ENCODE assay signal across 8 cellular contexts in the genomic region with DNA sequence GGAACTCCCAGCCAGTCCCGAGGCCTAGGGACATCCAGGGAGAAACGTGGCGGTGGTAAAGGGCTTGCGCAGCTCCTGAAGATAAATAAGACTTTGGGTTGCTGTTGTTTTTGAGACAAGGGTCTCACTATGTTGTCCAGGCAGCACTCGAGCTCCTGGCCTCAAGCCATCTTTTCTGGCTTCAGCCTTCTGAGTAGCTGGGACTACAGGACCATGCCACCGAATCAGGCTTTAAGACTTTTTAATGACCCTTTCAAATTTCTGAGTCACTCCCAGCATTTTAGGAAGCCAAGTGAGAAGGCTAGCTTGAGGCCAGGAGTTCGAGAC. TPM values are rescaled to one million over a fixed set of nuclear protein-coding genes. Genes with fewer than 3 reads are reported as not detected.
DNase-seq lines count a peak whose midpoint lies in the region; ATAC-seq and TF ChIP-seq lines count a peak whose summit lies in the region.

No MANE protein-coding gene starts in this region.

- H3K27me3 ChIP-seq in esophagus muscularis mucosa, result no peaks in the 10 kb centered on the region

- WGBS in esophagus muscularis mucosa, result 47% methylated on average over 7 of the region's 7 CpGs

- TF ChIP-seq CTCF in esophagus muscularis mucosa (IDR thresholded peaks at IDR 0.05), result no peak
- no peak for TF ChIP-seq CTCF in GM13977 (IDR thresholded peaks at IDR 0.05; ENCODE audit: extremely low read depth, insufficient read depth, missing control alignments)

- intact Hi-C loops in esophagus muscularis mucosa (cut with DNase I), result loop anchor here (10.0 kb wide), 1 partner anchor 64 kb away; a partner anchor contains a TSS
- intact Hi-C loops in posterior vena cava (cut with DNase I), result loop anchor here in 1 of 2 donors (1.0 kb wide), 1 partner anchor 30 kb away; no protein-coding TSS in a partner anchor

- TF ChIP-seq EP300 in esophagus muscularis mucosa (IDR thresholded peaks at IDR 0.05), result no peak

- peak overlapping the region; percentile 80 to 97 (median 89) for H3K4me3 ChIP-seq in esophagus muscularis mucosa

- DNase-seq in Daoy (ENCODE audit: low read depth) (peak; percentile 19), RKO (ENCODE audit: low spot score) (peak; percentile 62), esophagus muscularis mucosa (ENCODE audit: extremely low spot score) (no peak), pons (ENCODE audit: low spot score) (peak; percentile 48), posterior vena cava (ENCODE audit: low spot score) (no peak), cortex of kidney (lab: John Stamatoyannopoulos, UW) (no peak), GM13977 (ENCODE audit: low spot score) (no peak)

- ATAC-seq in HG03159 (IDR thresholded peaks at IDR 0.05; ENCODE audit: unreplicated experiment), result no peak

- H3K27ac ChIP-seq in esophagus muscularis mucosa (replicated peaks in 1 of 4), result peak overlapping the region; percentile 97 to 100 (median 98)

- H3K36me3 ChIP-seq in esophagus muscularis mucosa, result peaks cover 0 to 2% (median 0%) of the 10 kb centered on the region in 4 donors

- in situ Hi-C loops in GM13977 (cut with MboI; ENCODE audit: low pct_unique_long_range_greater_than_20kb, low sequenced_read_pairs, unreplicated experiment), result no loop called here

- TF ChIP-seq POLR2A in esophagus muscularis mucosa (IDR thresholded peaks at IDR 0.05; ENCODE audit: low read depth), result no peak

- no peaks in the 10 kb centered on the region for H3K9me3 ChIP-seq in esophagus muscularis mucosa

- peaks cover 12 to 31% (median 22%) of the 10 kb centered on the region in 4 donors for H3K4me1 ChIP-seq in esophagus muscularis mucosa

RNA-seq across cellular contexts. Expression of a gene that starts 0.7 kb away (rescaled TPM):
- total RNA-seq in Daoy (2014; rRNA removed; shearing (Covaris generic)), result 15.0 and 20.3 TPM in 2 replicates
- total RNA-seq in esophagus muscularis mucosa, result 10 to 100 TPM; 25.3 to 35.6 (median 29.9) TPM
- total RNA-seq in posterior vena cava, result 10 to 100 TPM; 14.9 to 22.3 TPM

Comparison
In these comparisons a context has a peak if more than half of its experiments do, and no peak if none do; other contexts are left out.
1. DNase-seq: peak in Daoy (single experiment), RKO (single experiment) and pons (single experiment); none in esophagus muscularis mucosa (single experiment), posterior vena cava (single experiment), cortex of kidney (single experiment) and GM13977 (single experiment).